In the genomic region with DNA sequence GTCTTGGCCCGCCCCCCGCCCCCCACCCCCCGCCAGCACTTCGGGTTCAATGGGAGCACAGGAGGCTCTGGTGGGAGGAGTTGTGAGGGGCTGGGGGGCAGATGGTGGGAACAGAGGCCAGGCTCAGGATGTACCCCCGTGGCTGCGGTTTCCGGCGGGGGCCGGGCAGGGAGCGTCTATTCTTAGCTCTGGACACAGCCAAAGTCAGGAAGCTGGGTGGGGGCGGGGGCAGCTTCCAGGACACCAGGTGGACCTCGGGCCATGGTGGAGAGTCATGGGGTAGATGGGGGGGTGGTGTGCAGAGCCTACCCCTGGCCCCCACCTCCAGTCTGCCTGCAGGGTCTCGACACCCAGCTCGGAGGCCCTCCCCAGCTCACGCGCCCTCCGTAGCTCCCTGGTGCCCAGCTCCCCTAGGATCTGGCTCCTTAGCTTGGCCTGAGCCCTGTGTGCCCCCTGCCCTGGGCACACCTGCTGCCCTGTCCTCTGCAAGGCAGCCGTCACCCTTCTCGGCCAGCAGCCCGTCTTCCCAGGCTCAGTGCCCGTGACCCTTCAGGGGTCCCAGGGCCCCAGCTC, we compare ENCODE assay signal across 18 cellular contexts. TPM values are rescaled to one million over a fixed set of nuclear protein-coding genes. Genes with fewer than 3 reads are reported as not detected.
DNase-seq lines count a peak whose midpoint lies in the region; ATAC-seq and TF ChIP-seq lines count a peak whose summit lies in the region.
"Had no signal": no experiment of that assay in that cellular context is flagged by ENCODE, and none has a peak within 500 bp of the region (broad histone marks: within the 10 kb centered on the region; RNA-seq: fewer than 3 reads in every experiment).

No MANE protein-coding gene starts in this region.

- peaks cover 0 to 32% (median 18%) of the 10 kb centered on the region in 9 donors for H3K36me3 ChIP-seq in heart left ventricle
- peaks cover 0 to 31% of the 10 kb centered on the region in 2 donors for H3K36me3 ChIP-seq in vagina

- H3K9me3 ChIP-seq in heart left ventricle (no peaks in the 10 kb centered on the region), vagina (no peaks in the 10 kb centered on the region)

- peak; percentile 25 to 65 (median 31) for ATAC-seq in heart left ventricle
- no peak for ATAC-seq in Right ventricle myocardium inferior
- ATAC-seq in GM18520 (IDR thresholded peaks at IDR 0.05; ENCODE audit: unreplicated experiment), result no peak
- no peak for ATAC-seq in HG03432 (IDR thresholded peaks at IDR 0.05; ENCODE audit: unreplicated experiment)
- ATAC-seq: activated CD4-positive, alpha-beta T cell treated with anti-CD3 and anti-CD28 coated beads for 36 hours; activated T-cell treated with anti-CD3 and anti-CD28 coated beads, Interleukin-2, amount 50 U/mL, for 4 hours; PC-3 had no signal

- no peak for TF ChIP-seq POLR2A in heart left ventricle (IDR thresholded peaks at IDR 0.05)
- TF ChIP-seq POLR2A in vagina (IDR thresholded peaks at IDR 0.05), result no peak

- WGBS in heart left ventricle, 4 donors, result 36 to 50% (median 42%) methylated on average over 10 to 21 of the region's 21 CpGs

- TF ChIP-seq CTCF in heart left ventricle (IDR thresholded peaks at IDR 0.05) (no peak), vagina (IDR thresholded peaks at IDR 0.05) (no peak), GM20000 (IDR thresholded peaks at IDR 0.05; ENCODE audit: extremely low read depth, missing control alignments) (no peak)

- intact Hi-C loops in heart left ventricle (cut with DNase I), result no loop called here
- intact Hi-C loops in Right ventricle myocardium inferior (cut with DNase I), result no loop called here
- intact Hi-C loops in vagina (cut with DNase I), result no loop called here

- H3K27me3 ChIP-seq in heart left ventricle, result peaks cover 0 to 11% (median 0%) of the 10 kb centered on the region in 9 donors
- H3K27me3 ChIP-seq in vagina, result no peaks in the 10 kb centered on the region

- H3K27ac ChIP-seq in heart left ventricle (peak overlapping the region; percentile 64 to 97 (median 87)), caudate nucleus (ENCODE audit: low read depth, low read length) (peak overlapping the region; percentile 36), vagina (peak overlapping the region; percentile 11)

- H3K4me1 ChIP-seq in heart left ventricle (peaks cover 5 to 58% (median 38%) of the 10 kb centered on the region in 12 donors), vagina (peaks cover 47% of the 10 kb centered on the region)

- DNase-seq in heart left ventricle (peak in 4 of 5 donors; percentile 69 to 74 (median 72)), Right ventricle myocardium inferior (ENCODE audit: missing footprints) (no peak), caudate nucleus (lab: John Stamatoyannopoulos, UW) (no peak), lung microvascular endothelial cell (ENCODE audit: low read depth in 2 of 2) (peak; percentile 54 to 55), vagina (ENCODE audit: extremely low spot score in 2 of 2) (no peak), GM20000 (ENCODE audit: low spot score) (no peak)
- DNase-seq: activated CD4-positive, alpha-beta T cell treated with anti-CD3 and anti-CD28 coated beads for 36 hours; activated T-cell treated with anti-CD3 and anti-CD28 coated beads, Interleukin-2, amount 50 U/mL, for 4 hours; DMS 273 treated with DMSO at 0.1 percent for 48 hours; effector CD4-positive, alpha-beta T cell; foreskin fibroblast; NCI-H1092 treated with DMSO at 0.1 percent for 48 hours; NCI-H446; PC-3; T-helper 2 cell had no signal

- H3K4me3 ChIP-seq in heart left ventricle (no peak overlapping the region), vagina (no peak overlapping the region)

RNA-seq across cellular contexts. Expression of gene TBXA2R, which starts 2.2 kb away (rescaled TPM):
- total RNA-seq in heart left ventricle (1 to 10 TPM; 2.4 to 5.1 (median 2.9) TPM), Right ventricle myocardium inferior (4.1 TPM), lung microvascular endothelial cell (0.99 and 1.5 TPM in 2 replicates), vagina (1.7 TPM)
- 1 to 10 TPM; 1.9 to 2.2 TPM for polyA plus RNA-seq in heart left ventricle
- polyA plus RNA-seq: neural cell had no signal

RNA-seq across cellular contexts. Expression of gene CACTIN, which starts 17.8 kb away (rescaled TPM):
- total RNA-seq in heart left ventricle (10 to 100 TPM in 8 of 9 donors, 1 to 10 TPM in 1; 9.8 to 23.4 (median 14.1) TPM), Right ventricle myocardium inferior (12.6 TPM), lung microvascular endothelial cell (15.3 and 21.6 TPM in 2 replicates), vagina (36.3 TPM)
- 10 to 100 TPM; 11.9 to 20.4 TPM for polyA plus RNA-seq in heart left ventricle

RNA-seq across cellular contexts. Expression of gene GIPC3, which starts 23.6 kb away (rescaled TPM):
- total RNA-seq in heart left ventricle (1 to 10 TPM in 8 of 9 donors, under 1 TPM in 1; 1.00 to 3.3 (median 2.1) TPM), Right ventricle myocardium inferior (2.7 TPM), lung microvascular endothelial cell (0.20 and 0.65 TPM in 2 replicates), vagina (0.25 TPM)
- polyA plus RNA-seq in heart left ventricle, result 1 to 10 TPM; 1.2 TPM
- polyA plus RNA-seq: neural cell had no signal

RNA-seq across cellular contexts. Expression of gene HMG20B, which starts 36.1 kb away (rescaled TPM):
- total RNA-seq in heart left ventricle, result 10 to 100 TPM; 24.8 to 65.6 (median 35.4) TPM
- polyA plus RNA-seq in heart left ventricle, result 10 to 100 TPM; 48.8 to 68.6 TPM
- total RNA-seq in Right ventricle myocardium inferior, result 37.0 TPM
- 59.1 and 60.5 TPM in 2 replicates for total RNA-seq in lung microvascular endothelial cell
- total RNA-seq in vagina, result 92.8 TPM

RNA-seq across cellular contexts. Expression of gene MFSD12, which starts 51.5 kb away (rescaled TPM):
- total RNA-seq in heart left ventricle (10 to 100 TPM; 15.7 to 62.8 (median 23.4) TPM), Right ventricle myocardium inferior (23.7 TPM), lung microvascular endothelial cell (47.5 and 84.7 TPM in 2 replicates), vagina (48.4 TPM)
- 10 to 100 TPM; 19.0 to 51.8 TPM for polyA plus RNA-seq in heart left ventricle

Comparison
In these comparisons a context has a peak if more than half of its experiments do, and no peak if none do; other contexts are left out.
1. ATAC-seq: peak in heart left ventricle (4 of 4); none in Right ventricle myocardium inferior (single experiment), GM18520 (single experiment) and HG03432 (single experiment).
2. DNase-seq: peak in heart left ventricle (4 of 5) and lung microvascular endothelial cell (2 of 2); none in Right ventricle myocardium inferior (single experiment), caudate nucleus (0 of 61), vagina (0 of 2) and GM20000 (single experiment).
3. H3K27ac ChIP-seq: peak in every context shown above with its lines; median percentile 87 in heart left ventricle; 36 in caudate nucleus; 11 in vagina.